18 cellular contexts compared by ENCODE assay signal in genomic region chr14:103243764-103244737, GRCh38.
DNase-seq lines count a peak whose midpoint lies in the region; ATAC-seq, FAIRE-seq and TF ChIP-seq lines count a peak whose summit lies in the region.
"Had no signal": no experiment of that assay in that cellular context is flagged by ENCODE, and none has a peak within 500 bp of the region (broad histone marks: within the 10 kb centered on the region; RNA-seq: fewer than 3 reads in every experiment).

No MANE protein-coding gene starts in this region.

- no peaks in the 10 kb centered on the region for H4K20me1 ChIP-seq in astrocyte (ENCODE audit: insufficient read depth, low read length)

- H3K4me3 ChIP-seq in A549 (no peak overlapping the region), astrocyte (ENCODE audit: insufficient read depth, low read depth, low read length) (no peak overlapping the region)
- H3K4me3 ChIP-seq: lung had no signal

- ATAC-seq in A549 (no peak), GM18858 (IDR thresholded peaks at IDR 0.05; ENCODE audit: unreplicated experiment) (no peak)
- ATAC-seq: activated naive CD8-positive, alpha-beta T cell treated with anti-CD3 and anti-CD28 coated beads, Interleukin-2, amount 50 U/mL, for 24 hours; effector memory CD8-positive, alpha-beta T cell; natural killer cell; stimulated activated naive CD8-positive, alpha-beta T cell treated with anti-CD3 and anti-CD28 coated beads, Interleukin-15, Interleukin-2, amounts not matched to agents 100 U/mL and 50 U/mL, for 24 hours; T-cell had no signal

- H3K79me2 ChIP-seq in astrocyte (ENCODE audit: insufficient read depth, low read length) = no peaks in the 10 kb centered on the region

- H3K27me3 Mint-ChIP-seq in astrocyte (ENCODE audit: low read depth, unreplicated experiment) (peaks cover 2% of the 10 kb centered on the region), osteocyte (ENCODE audit: unreplicated experiment) (peaks cover 22% of the 10 kb centered on the region)

- no peak for TF ChIP-seq RAD21 in A549 (conservative IDR thresholded peaks at IDR 0.05 in 1 of 2, IDR thresholded peaks at IDR 0.05 in 1 of 2)

- no peak for TF ChIP-seq CTCF in A549 (IDR thresholded peaks at IDR 0.05)
- TF ChIP-seq CTCF in astrocyte (IDR thresholded peaks at IDR 0.05; ENCODE audit: insufficient read depth, low read depth, low read length) = no peak
- TF ChIP-seq CTCF in osteocyte (IDR thresholded peaks at IDR 0.05) = no peak

- DNase-seq in A549 (ENCODE audit: low read depth in 1 of 2, low spot score in 1 of 2) (peak in 1 of 2 experiments; percentile 71), HT1080 (ENCODE audit: low read depth) (peak; percentile 18), astrocyte (ENCODE audit: low read depth) (peak; percentile 16), islet precursor cell (peak; percentile 77), GDM1 (lab: John Stamatoyannopoulos, UW) (no peak), NCI-H226 (no peak), osteocyte (ENCODE audit: extremely low spot score, unreplicated experiment) (no peak)
- DNase-seq: activated CD8-positive, alpha-beta memory T cell treated with anti-CD3 and anti-CD28 coated beads for 24 hours; activated naive CD8-positive, alpha-beta T cell treated with anti-CD3 and anti-CD28 coated beads, Interleukin-2, amount 50 U/mL, for 24 hours; caudate nucleus; effector memory CD8-positive, alpha-beta T cell; foreskin fibroblast; natural killer cell; NCI-H1048; stimulated activated naive CD8-positive, alpha-beta T cell treated with anti-CD3 and anti-CD28 coated beads, Interleukin-15, Interleukin-2, amounts not matched to agents 100 U/mL and 50 U/mL, for 24 hours; T-cell had no signal

- TF ChIP-seq POLR2A in A549 (IDR thresholded peaks at IDR 0.05; ENCODE audit: low read length) = no peak

- no peak overlapping the region for H3K9ac ChIP-seq in astrocyte (ENCODE audit: low read length)

- peak overlapping the region; percentile 80 to 88 for H3K27ac ChIP-seq in A549
- no peak overlapping the region for H3K27ac ChIP-seq in astrocyte (ENCODE audit: low read depth, low read length)

- no peaks in the 10 kb centered on the region for H3K36me3 ChIP-seq in astrocyte (ENCODE audit: insufficient read depth, low read length)

- H3K9me3 Mint-ChIP-seq in astrocyte (ENCODE audit: unreplicated experiment) = peaks cover 13% of the 10 kb centered on the region
- peaks cover 5% of the 10 kb centered on the region for H3K9me3 Mint-ChIP-seq in osteocyte (ENCODE audit: unreplicated experiment)
- H3K9me3 Mint-ChIP-seq: natural killer cell had no signal

- H3K9me3 ChIP-seq in A549 (peaks cover 4% of the 10 kb centered on the region), astrocyte (ENCODE audit: insufficient read depth, low read depth, low read length) (peaks cover 13% of the 10 kb centered on the region)

- H2AFZ ChIP-seq in astrocyte (ENCODE audit: low read depth, low read length) = no peak overlapping the region

- H3K27ac Mint-ChIP-seq in astrocyte (ENCODE audit: unreplicated experiment) (peak overlapping the region; percentile 8), osteocyte (ENCODE audit: unreplicated experiment) (no peak overlapping the region)
- H3K27ac Mint-ChIP-seq: activated naive CD8-positive, alpha-beta T cell treated with anti-CD3 and anti-CD28 coated beads, Interleukin-2, amount 50 U/mL, for 24 hours; effector memory CD8-positive, alpha-beta T cell; natural killer cell; T-cell had no signal

- peaks cover 9% of the 10 kb centered on the region for H3K4me1 Mint-ChIP-seq in astrocyte (ENCODE audit: low read depth, unreplicated experiment)
- peaks cover 5% of the 10 kb centered on the region for H3K4me1 Mint-ChIP-seq in osteocyte (ENCODE audit: unreplicated experiment)
- H3K4me1 Mint-ChIP-seq: activated naive CD8-positive, alpha-beta T cell treated with anti-CD3 and anti-CD28 coated beads, Interleukin-2, amount 50 U/mL, for 24 hours; natural killer cell; T-cell had no signal

- CTCF ChIA-PET in A549 (lab: Yijun Ruan, JAX) = interaction anchor here (0.8 to 2.7 kb wide), 7 partner anchors 10 to 169 kb away, joined by 3 to 13 read pairs (median 6); no protein-coding TSS in a partner anchor

- H3K4me3 Mint-ChIP-seq in astrocyte (ENCODE audit: unreplicated experiment) (no peak overlapping the region), osteocyte (ENCODE audit: unreplicated experiment) (no peak overlapping the region)
- H3K4me3 Mint-ChIP-seq: activated naive CD8-positive, alpha-beta T cell treated with anti-CD3 and anti-CD28 coated beads, Interleukin-2, amount 50 U/mL, for 24 hours; effector memory CD8-positive, alpha-beta T cell; natural killer cell; T-cell had no signal

- POLR2A ChIA-PET in A549 (lab: Yijun Ruan, JAX) = no interaction called here

- H3K36me3 Mint-ChIP-seq in astrocyte (ENCODE audit: low read depth, unreplicated experiment) = no peaks in the 10 kb centered on the region
- H3K36me3 Mint-ChIP-seq in osteocyte (ENCODE audit: unreplicated experiment) = no peaks in the 10 kb centered on the region
- H3K36me3 Mint-ChIP-seq: natural killer cell, T-cell had no signal

- FAIRE-seq in A549 (lab: Jason Lieb, UNC) (no peak), astrocyte (lab: Jason Lieb, UNC) (no peak)

- H3K4me2 ChIP-seq in A549 (no peak overlapping the region), astrocyte (ENCODE audit: low read length) (no peak overlapping the region)

- peaks cover 4% of the 10 kb centered on the region for H3K27me3 ChIP-seq in astrocyte (ENCODE audit: insufficient read depth, low read length)

- H3K4me1 ChIP-seq in A549 (peaks cover 23% of the 10 kb centered on the region), astrocyte (ENCODE audit: insufficient read depth, low read length) (no peaks in the 10 kb centered on the region)

- 87% methylated on average over 7 of the region's 7 CpGs for WGBS in A549 (ENCODE audit: missing lambda C conversion rate)

- no peak for TF ChIP-seq EP300 in A549 (IDR thresholded peaks at IDR 0.05)

TF ChIP-seq in A549, 52 proteins besides CTCF, POLR2A, EP300 and RAD21:
- TF ChIP-seq KDM1A (IDR thresholded peaks at IDR 0.05; ENCODE audit: low read depth) (no peak), ZSCAN20 (CRISPR knock-in tag; IDR thresholded peaks at IDR 0.05) (no peak), HES2 (IDR thresholded peaks at IDR 0.05) (no peak), PBX3 (IDR thresholded peaks at IDR 0.05) (no peak), RCOR1 (IDR thresholded peaks at IDR 0.05; ENCODE audit: low read depth, low read length) (no peak), JUN (IDR thresholded peaks at IDR 0.05) (no peak), CEBPB (IDR thresholded peaks at IDR 0.05) (no peak), MAZ (IDR thresholded peaks at IDR 0.05; ENCODE audit: borderline replicate concordance, low read depth, low read length) (no peak), MYC (IDR thresholded peaks at IDR 0.05; ENCODE audit: borderline replicate concordance, low read length) (no peak), CBX8 (IDR thresholded peaks at IDR 0.05) (no peak), NFE2L2 (conservative IDR thresholded peaks at IDR 0.05; ENCODE audit: low read length) (no peak), USF2 (IDR thresholded peaks at IDR 0.05) (no peak), TFCP2L1 (CRISPR knock-in tag; IDR thresholded peaks at IDR 0.05) (no peak), ZNF302 (CRISPR knock-in tag; IDR thresholded peaks at IDR 0.05) (no peak), FOXS1 (CRISPR knock-in tag; IDR thresholded peaks at IDR 0.05) (no peak), SREBF2 (IDR thresholded peaks at IDR 0.05) (no peak)

Comparison
In these comparisons a context has a peak if more than half of its experiments do, and no peak if none do; other contexts are left out.
1. DNase-seq: peak in HT1080 (single experiment), astrocyte (single experiment) and islet precursor cell (single experiment); none in GDM1 (single experiment), NCI-H226 (single experiment) and osteocyte (single experiment).